In genomic region chr9:85792057-85792456, GRCh38 we compare ENCODE assay signal across 8 cellular contexts. TPM values are rescaled to one million over a fixed set of nuclear protein-coding genes. Genes with fewer than 3 reads are reported as not detected.
A peak's percentile ranks its signal among the peaks of the same experiment; 100 is the strongest.
DNase-seq lines count a peak whose midpoint lies in the region; ATAC-seq, FAIRE-seq and TF ChIP-seq lines count a peak whose summit lies in the region.
"Not testable (repeated sequence)": the region's sequence is repeated elsewhere in the genome, so short reads cannot be mapped to it uniquely, and the experiment has no call there.

No MANE protein-coding gene starts in this region.

- H3K9me3 Mint-ChIP-seq in chondrocyte (ENCODE audit: low read depth); endothelial cell (ENCODE audit: unreplicated experiment); type B pancreatic cell: not testable (repeated sequence)

- FAIRE-seq in G401.6 (lab: Jason Lieb, UNC) = peak; percentile 88

- not testable (repeated sequence) for H3K4me1 Mint-ChIP-seq in chondrocyte (ENCODE audit: low read depth); endothelial cell (ENCODE audit: unreplicated experiment); type B pancreatic cell (ENCODE audit: unreplicated experiment)

- H3K27me3 Mint-ChIP-seq in chondrocyte (ENCODE audit: low read depth) = peaks cover 20% of the 10 kb centered on the region
- H3K27me3 Mint-ChIP-seq in endothelial cell (ENCODE audit: unreplicated experiment); type B pancreatic cell: not testable (repeated sequence)

- H3K36me3 Mint-ChIP-seq in chondrocyte (ENCODE audit: low read depth); endothelial cell (ENCODE audit: low read depth, unreplicated experiment); type B pancreatic cell: not testable (repeated sequence)

- DNase-seq in NCI-H1417 (lab: John Stamatoyannopoulos, UW) (peak in 2 of 3 experiments; percentile 19 to 67), RWPE1 (ENCODE audit: low spot score) (peak; percentile 0), myocyte (ENCODE audit: low read depth) (peak; percentile 1)
- DNase-seq in chondrocyte (ENCODE audit: low spot score); endothelial cell (ENCODE audit: low spot score); type B pancreatic cell (ENCODE audit: extremely low spot score, unreplicated experiment): not testable (repeated sequence)

- H3K27ac ChIP-seq in RWPE1 = not testable (repeated sequence)

- H3K4me3 Mint-ChIP-seq in chondrocyte (ENCODE audit: unreplicated experiment); endothelial cell (ENCODE audit: unreplicated experiment); type B pancreatic cell: not testable (repeated sequence)

- TF ChIP-seq CTCF in RWPE1 (conservative IDR thresholded peaks at IDR 0.05; ENCODE audit: low read depth) = not testable (repeated sequence)
- TF ChIP-seq CTCF in chondrocyte (IDR thresholded peaks at IDR 0.05) = peak; percentile 43
- TF ChIP-seq CTCF in endothelial cell (IDR thresholded peaks at IDR 0.05; ENCODE audit: unreplicated experiment) = peak; percentile 55
- TF ChIP-seq CTCF in type B pancreatic cell (conservative IDR thresholded peaks at IDR 0.05) = peak; percentile 58

- ATAC-seq in SK-N-SH treated with all-trans-retinoic acid at 6 μM for 48 hours = 0 out of 3 replicates have a peak, but pooled peaks have one; percentile 49

- POLR2A ChIA-PET in RWPE1 (lab: Yijun Ruan, JAX; ENCODE audit: low non-redundant PET) = not testable (repeated sequence)

- CTCF ChIA-PET in RWPE1 (lab: Yijun Ruan, JAX) = not testable (repeated sequence)

- not testable (repeated sequence) for H3K27ac Mint-ChIP-seq in chondrocyte (ENCODE audit: unreplicated experiment); endothelial cell (ENCODE audit: unreplicated experiment); type B pancreatic cell

RNA-seq across cellular contexts. Expression of gene AGTPBP1, which starts 50.3 kb away (rescaled TPM):
- total RNA-seq in chondrocyte = 25.1 to 25.8 TPM (median 25.1 TPM) in 3 replicates
- 48.9 TPM for total RNA-seq in endothelial cell (ENCODE audit: unreplicated experiment)
- total RNA-seq in myocyte = 4.0 and 6.2 TPM in 2 replicates
- 1.3 TPM for polyA plus RNA-seq in myocyte (2012)
- total RNA-seq in type B pancreatic cell (ENCODE audit: low replicate concordance) = 11.4 and 35.6 TPM in 2 replicates
